Comparison of ENCODE assay signal across 25 cellular contexts in genomic region chr3:9234191-9234590, GRCh38.
"Had no signal": no experiment of that assay in that cellular context is flagged by ENCODE, and none has a peak within 500 bp of the region (broad histone marks: within the 10 kb centered on the region; RNA-seq: fewer than 3 reads in every experiment).

No MANE protein-coding gene starts in this region.

- H3K4me1 Mint-ChIP-seq: endodermal cell, naive B cell had no signal

- H3K9me3 Mint-ChIP-seq: effector memory CD8-positive, alpha-beta T cell; endodermal cell had no signal

- H3K27ac ChIP-seq: colonic mucosa, epithelial cell of prostate, esophagus squamous epithelium, gastrocnemius medialis, heart right ventricle, left lung, lower lobe of right lung had no signal

- ATAC-seq: effector memory CD8-positive, alpha-beta T cell; esophagus mucosa; gastrocnemius medialis; heart right ventricle; left cardiac atrium; left lung; left ventricle myocardium superior; lower lobe of right lung; mucosa of descending colon had no signal

- H3K4me3 Mint-ChIP-seq: dendritic cell treated with granulocyte-macrophage colony-stimulating factor and Interleukin-4, amounts not matched to agents 40 ng/mL and 50 ng/mL, for 4 days; effector memory CD8-positive, alpha-beta T cell; endodermal cell; mesothelial cell of epicardium had no signal

- H3K27me3 Mint-ChIP-seq: dendritic cell treated with granulocyte-macrophage colony-stimulating factor and Interleukin-4, amounts not matched to agents 40 ng/mL and 50 ng/mL, for 4 days had no signal

- H3K27ac Mint-ChIP-seq: dendritic cell treated with granulocyte-macrophage colony-stimulating factor and Interleukin-4, amounts not matched to agents 40 ng/mL and 50 ng/mL, for 4 days; effector memory CD8-positive, alpha-beta T cell; endodermal cell; mesothelial cell of epicardium; naive B cell had no signal

- DNase-seq: colonic mucosa; cortex of kidney; effector CD8-positive, alpha-beta T cell; effector memory CD8-positive, alpha-beta T cell; endodermal cell; erythroblast; esophagus squamous epithelium; foreskin fibroblast; foreskin melanocyte; gastrocnemius medialis; glutamatergic neuron; head of caudate nucleus; heart right ventricle; hippocampal formation; left cardiac atrium; left lung; left ventricle myocardium superior; lower lobe of right lung; mesenchymal stem cell; mucosa of descending colon; naive B cell had no signal

- H3K27me3 ChIP-seq: colonic mucosa, esophagus squamous epithelium, gastrocnemius medialis, heart right ventricle, left lung had no signal

- H3K9me3 ChIP-seq: colonic mucosa, esophagus squamous epithelium, gastrocnemius medialis, heart right ventricle, left lung, lower lobe of right lung, mucosa of descending colon had no signal
